20 cellular contexts compared by ENCODE assay signal in genomic region chr16:81910366-81910885, GRCh38.
"Had no signal": no experiment of that assay in that cellular context is flagged by ENCODE, and none has a peak within 500 bp of the region (broad histone marks: within the 10 kb centered on the region; RNA-seq: fewer than 3 reads in every experiment).

No MANE protein-coding gene starts in this region.

- DNase-seq: effector CD4-positive, alpha-beta T cell; endodermal cell; erythroblast; foreskin melanocyte; heart left ventricle; hippocampal formation; left colon; left ventricle myocardium superior; mucosa of descending colon; small intestine; stimulated activated CD4-positive, alpha-beta T cell treated with anti-CD3 and anti-CD28 coated beads, Interleukin-12 subunit alpha, Interleukin-12 subunit beta, amount 100 ng/mL, for 4 hours; stimulated activated naive CD4-positive, alpha-beta T cell; stomach; substantia nigra; transverse colon had no signal

- H3K27ac Mint-ChIP-seq: endodermal cell, nephron had no signal

- ATAC-seq: heart left ventricle, left colon, left ventricle myocardium superior, mucosa of descending colon had no signal

- FAIRE-seq: endothelial cell of umbilical vein, small intestine had no signal

- H3K4me1 Mint-ChIP-seq: endodermal cell, nephron had no signal

- H3K4me1 ChIP-seq: heart left ventricle, stomach, transverse colon had no signal

- H3K4me3 ChIP-seq: coronary artery, heart left ventricle, mucosa of descending colon, stomach, thoracic aorta, transverse colon had no signal

- H3K9me3 ChIP-seq: heart left ventricle, mucosa of descending colon, neutrophil, stomach, thoracic aorta, transverse colon had no signal

- H3K36me3 ChIP-seq: thoracic aorta, transverse colon had no signal

- H3K27me3 ChIP-seq: heart left ventricle, neutrophil, stomach, transverse colon had no signal

- H3K9me3 Mint-ChIP-seq: endodermal cell, nephron had no signal

- H3K27ac ChIP-seq: coronary artery, heart left ventricle, neutrophil, stomach, thoracic aorta, transverse colon had no signal

- H3K4me3 Mint-ChIP-seq: endodermal cell, nephron had no signal
